In genomic region chr10:77156406-77156879, GRCh38 we compare ENCODE assay signal across 14 cellular contexts.
DNase-seq lines count a peak whose midpoint lies in the region; ATAC-seq and TF ChIP-seq lines count a peak whose summit lies in the region.
"Had no signal": no experiment of that assay in that cellular context is flagged by ENCODE, and none has a peak within 500 bp of the region (broad histone marks: within the 10 kb centered on the region; RNA-seq: fewer than 3 reads in every experiment).

No MANE protein-coding gene starts in this region.

- BruUV-seq in MCF 10A (replicated peaks; lab: Mats Ljungman, UMichigan) = no TSS peak

- ATAC-seq in stimulated activated naive CD8-positive, alpha-beta T cell treated with anti-CD3 and anti-CD28 coated beads, Interleukin-15, Interleukin-2, amounts not matched to agents 100 U/mL and 50 U/mL, for 24 hours = no peak
- ATAC-seq: left ventricle myocardium superior had no signal

- no peak for TF ChIP-seq EP300 in transverse colon (IDR thresholded peaks at IDR 0.05; ENCODE audit: low read depth)

- H3K36me3 ChIP-seq in breast epithelium = no peaks in the 10 kb centered on the region
- no peaks in the 10 kb centered on the region for H3K36me3 ChIP-seq in transverse colon
- no peaks in the 10 kb centered on the region for H3K36me3 ChIP-seq in MM.1S (replicated peaks; ENCODE audit: insufficient read depth, low read length)

- no peaks in the 10 kb centered on the region for H3K4me1 ChIP-seq in breast epithelium
- peaks cover 33 to 74% (median 58%) of the 10 kb centered on the region in 4 donors for H3K4me1 ChIP-seq in transverse colon
- H3K4me1 ChIP-seq in MM.1S (ENCODE audit: low read length) = no peaks in the 10 kb centered on the region

- no peaks in the 10 kb centered on the region for H3K36me3 Mint-ChIP-seq in MCF 10A (ENCODE audit: insufficient read depth, unreplicated experiment)

- no peak overlapping the region for H3K27ac ChIP-seq in breast epithelium
- H3K27ac ChIP-seq in transverse colon = peak overlapping the region; percentile 71 to 83 (median 78)
- no peak overlapping the region for H3K27ac ChIP-seq in MM.1S (ENCODE audit: low read length)
- H3K27ac ChIP-seq: HL-60 had no signal

- DNase-seq in MCF 10A (ENCODE audit: unreplicated experiment) (peak; percentile 37), breast epithelium (ENCODE audit: low spot score in 2 of 2) (no peak), astrocyte of the spinal cord (ENCODE audit: low read depth, low spot score) (peak; percentile 77), islet precursor cell (peak; percentile 87), transverse colon (peak; percentile 47), GM10248 (ENCODE audit: extremely low spot score) (no peak), MM.1S (no peak)
- DNase-seq in stimulated activated naive CD8-positive, alpha-beta T cell treated with anti-CD3 and anti-CD28 coated beads, Interleukin-15, Interleukin-2, amounts not matched to agents 100 U/mL and 50 U/mL, for 24 hours = no peak
- DNase-seq: 8988T, erythroblast, left ventricle myocardium superior, NCI-H1436 had no signal

- CTCF ChIA-PET in MCF 10A (lab: Yijun Ruan, JAX) = interaction anchor here (0.7 to 1.6 kb wide), 2 partner anchors 9 to 1501 kb away, joined by 3 to 6 read pairs; no protein-coding TSS in a partner anchor
- CTCF ChIA-PET in GM10248 (lab: Yijun Ruan, JAX) = interaction anchor here (1.0 to 5.7 kb wide), 3 partner anchors 9 to 13 kb away, joined by 3 to 29 read pairs (median 3); no protein-coding TSS in a partner anchor

- no peaks in the 10 kb centered on the region for H3K9me3 ChIP-seq in breast epithelium
- no peaks in the 10 kb centered on the region for H3K9me3 ChIP-seq in transverse colon
- no peaks in the 10 kb centered on the region for H3K9me3 ChIP-seq in MM.1S (replicated peaks; ENCODE audit: insufficient read depth, low read length)

- POLR2A ChIA-PET in MCF 10A (lab: Yijun Ruan, JAX) = interaction anchor here (0.8 kb wide), 1 partner anchor 8 kb away, joined by 3 read pairs; no protein-coding TSS in a partner anchor
- POLR2A ChIA-PET in GM10248 (lab: Yijun Ruan, JAX) = no interaction called here

- peaks cover 26% of the 10 kb centered on the region for H3K4me1 Mint-ChIP-seq in MCF 10A (ENCODE audit: insufficient read depth, unreplicated experiment)

- H3K27me3 ChIP-seq in breast epithelium = no peaks in the 10 kb centered on the region
- H3K27me3 ChIP-seq in transverse colon = no peaks in the 10 kb centered on the region
- no peaks in the 10 kb centered on the region for H3K27me3 ChIP-seq in MM.1S (replicated peaks; ENCODE audit: insufficient read depth, low read length)

- H3K9me2 ChIP-seq in MM.1S (replicated peaks; ENCODE audit: insufficient read depth, low read length) = no peaks in the 10 kb centered on the region

- TF ChIP-seq POLR2A in breast epithelium (IDR thresholded peaks at IDR 0.05) (no peak), transverse colon (IDR thresholded peaks at IDR 0.05) (no peak)

- in situ Hi-C loops in astrocyte of the spinal cord (cut with HindIII; ENCODE audit: low sequenced_read_pairs) = no loop called here
- in situ Hi-C loops in transverse colon (cut with MboI; ENCODE audit: low pct_ligation_motif_present in 1 of 4, low pct_unique_long_range_greater_than_20kb in 1 of 4, low sequenced_read_pairs in 3 of 4) = no loop called here

- H3K4me3 Mint-ChIP-seq in MCF 10A (ENCODE audit: unreplicated experiment) = no peak overlapping the region
- H3K4me3 Mint-ChIP-seq: T-helper 1 cell treated with Interleukin-12 subunit alpha and Interleukin-12 subunit beta and Interleukin-4 antibody, amounts not matched to agents 30 μg/mL and 1 μg/mL, for 36 hours had no signal

- no peak overlapping the region for H3K27ac Mint-ChIP-seq in MCF 10A (ENCODE audit: low read depth, unreplicated experiment)
- H3K27ac Mint-ChIP-seq: T-helper 1 cell treated with Interleukin-12 subunit alpha and Interleukin-12 subunit beta and Interleukin-4 antibody, amounts not matched to agents 30 μg/mL and 1 μg/mL, for 36 hours had no signal

- no peak overlapping the region for H3K4me2 ChIP-seq in MM.1S (ENCODE audit: low read depth, low read length)

- WGBS in transverse colon (ENCODE audit: low coverage in 1 of 2), 2 donors = 26% methylated on average over 5 of the region's 5 CpGs; no CpG with 5 or more reads in 1 of the 2 donors

- no peak overlapping the region for H2AFZ ChIP-seq in MM.1S (ENCODE audit: low read length)

- H3K4me3 ChIP-seq in breast epithelium (no peak overlapping the region), astrocyte of the spinal cord (ENCODE audit: low read depth, low read length) (no peak overlapping the region), transverse colon (no peak overlapping the region), MM.1S (ENCODE audit: low read length) (no peak overlapping the region)

- H3F3A ChIP-seq in MM.1S (ENCODE audit: insufficient read depth, low read length) = no peaks in the 10 kb centered on the region

- H3K9me3 Mint-ChIP-seq in MCF 10A (ENCODE audit: unreplicated experiment) = no peaks in the 10 kb centered on the region
- H3K9me3 Mint-ChIP-seq: T-helper 1 cell treated with Interleukin-12 subunit alpha and Interleukin-12 subunit beta and Interleukin-4 antibody, amounts not matched to agents 30 μg/mL and 1 μg/mL, for 36 hours had no signal

- TF ChIP-seq CTCF in MCF 10A (IDR thresholded peaks at IDR 0.05; ENCODE audit: unreplicated experiment) = no peak
- TF ChIP-seq CTCF in breast epithelium (IDR thresholded peaks at IDR 0.05) = no peak
- no peak for TF ChIP-seq CTCF in astrocyte of the spinal cord (IDR thresholded peaks at IDR 0.05; ENCODE audit: low read depth, low read length)
- no peak for TF ChIP-seq CTCF in transverse colon (IDR thresholded peaks at IDR 0.05)
- TF ChIP-seq CTCF in GM10248 (IDR thresholded peaks at IDR 0.05; ENCODE audit: control extremely low read depth, extremely low read depth, low read depth, missing control alignments) = no peak
- TF ChIP-seq CTCF in MM.1S (IDR thresholded peaks at IDR 0.05; ENCODE audit: low read length) = no peak

- intact Hi-C loops in MCF 10A (cut with micrococcal nuclease) (no loop called here), breast epithelium (cut with DNase I; ENCODE audit: low total_unique reads) (no loop called here), transverse colon (cut with DNase I; ENCODE audit: low total_unique reads) (no loop called here)

- H4K20me1 ChIP-seq in MM.1S (ENCODE audit: insufficient read depth, low read length) = no peaks in the 10 kb centered on the region

- H3K9ac ChIP-seq in MM.1S (ENCODE audit: low read length) = no peak overlapping the region

- H3K27me3 Mint-ChIP-seq in MCF 10A (ENCODE audit: insufficient read depth, unreplicated experiment) = no peaks in the 10 kb centered on the region

- no peaks in the 10 kb centered on the region for H3K79me2 ChIP-seq in MM.1S (ENCODE audit: low read length)

Comparison
In these comparisons a context has a peak if more than half of its experiments do, and no peak if none do; other contexts are left out.
1. DNase-seq: peak in MCF 10A (single experiment), astrocyte of the spinal cord (single experiment), islet precursor cell (single experiment) and transverse colon (single experiment); none in breast epithelium (0 of 2), GM10248 (single experiment), stimulated activated naive CD8-positive, alpha-beta T cell treated with anti-CD3 and anti-CD28 coated beads, Interleukin-15, Interleukin-2, amounts not matched to agents 100 U/mL and 50 U/mL, for 24 hours (single experiment) and MM.1S (single experiment).
2. H3K27ac ChIP-seq: peak in transverse colon (4 of 4); none in breast epithelium (0 of 2) and MM.1S (single experiment).